21 cellular contexts compared by ENCODE assay signal in genomic region chr11:19422257-19422656, GRCh38.
"Had no signal": no experiment of that assay in that cellular context is flagged by ENCODE, and none has a peak within 500 bp of the region (broad histone marks: within the 10 kb centered on the region; RNA-seq: fewer than 3 reads in every experiment).

No MANE protein-coding gene starts in this region.

- H3K27ac ChIP-seq: adrenal gland, brain microvascular endothelial cell, heart left ventricle, neutrophil, parathyroid adenoma, WERI-Rb-1 had no signal

- H3K9ac ChIP-seq: parathyroid adenoma had no signal

- H3K36me3 ChIP-seq: adrenal gland, brain microvascular endothelial cell, heart left ventricle, neutrophil, WERI-Rb-1 had no signal

- H3K36me3 Mint-ChIP-seq: activated CD4-positive, alpha-beta memory T cell treated with anti-CD3 and anti-CD28 coated beads for 36 hours; activated CD8-positive, alpha-beta memory T cell treated with anti-CD3 and anti-CD28 coated beads, Interleukin-2, amount 10 ng/mL, durations not matched to agents 7 days and 5 days; activated naive CD4-positive, alpha-beta T cell treated with anti-CD3 and anti-CD28 coated beads, Interleukin-2, amount 10 ng/mL, durations not matched to agents 7 days and 5 days; immature natural killer cell; type B pancreatic cell had no signal

- H3K4me1 Mint-ChIP-seq: activated CD4-positive, alpha-beta T cell treated with anti-CD3 and anti-CD28 coated beads for 36 hours; activated CD8-positive, alpha-beta memory T cell treated with anti-CD3 and anti-CD28 coated beads, Interleukin-2, amount 10 ng/mL, durations not matched to agents 7 days and 5 days; activated naive CD4-positive, alpha-beta T cell treated with anti-CD3 and anti-CD28 coated beads, Interleukin-2, amount 10 ng/mL, durations not matched to agents 7 days and 5 days; central memory CD8-positive, alpha-beta T cell; immature natural killer cell had no signal

- DNase-seq: activated CD4-positive, alpha-beta memory T cell treated with anti-CD3 and anti-CD28 coated beads for 36 hours; activated CD4-positive, alpha-beta T cell treated with anti-CD3 and anti-CD28 coated beads for 36 hours; activated CD8-positive, alpha-beta memory T cell treated with anti-CD3 and anti-CD28 coated beads, Interleukin-2, amount 10 ng/mL, durations not matched to agents 7 days and 5 days; activated naive CD4-positive, alpha-beta T cell treated with anti-CD3 and anti-CD28 coated beads, Interleukin-2, amount 10 ng/mL, durations not matched to agents 7 days and 5 days; activated T-cell treated with anti-CD3 and anti-CD28 coated beads, Interleukin-2, amount 50 U/mL, for 24 hours; adrenal gland; brain microvascular endothelial cell; effector memory CD4-positive, alpha-beta T cell; foreskin melanocyte; heart left ventricle; immature natural killer cell; left colon; stimulated activated CD4-positive, alpha-beta T cell treated with anti-CD3 and anti-CD28 coated beads, Interleukin-15, amount 100 ng/mL, for 24 hours; stimulated activated CD4-positive, alpha-beta T cell treated with anti-CD3 and anti-CD28 coated beads, Interleukin-4, amount 100 ng/mL, for 24 hours; stimulated activated naive CD4-positive, alpha-beta T cell; WERI-Rb-1 had no signal

- H3K9me3 ChIP-seq: adrenal gland, heart left ventricle, neutrophil had no signal

- H3K27ac Mint-ChIP-seq: activated CD4-positive, alpha-beta memory T cell treated with anti-CD3 and anti-CD28 coated beads for 36 hours; activated CD4-positive, alpha-beta T cell treated with anti-CD3 and anti-CD28 coated beads for 36 hours; activated CD8-positive, alpha-beta memory T cell treated with anti-CD3 and anti-CD28 coated beads, Interleukin-2, amount 10 ng/mL, durations not matched to agents 7 days and 5 days; activated naive CD4-positive, alpha-beta T cell treated with anti-CD3 and anti-CD28 coated beads, Interleukin-2, amount 10 ng/mL, durations not matched to agents 7 days and 5 days; activated T-cell treated with anti-CD3 and anti-CD28 coated beads, Interleukin-2, amount 50 U/mL, for 24 hours; immature natural killer cell; type B pancreatic cell had no signal

- ATAC-seq: activated CD4-positive, alpha-beta T cell treated with anti-CD3 and anti-CD28 coated beads for 36 hours; activated CD8-positive, alpha-beta memory T cell treated with anti-CD3 and anti-CD28 coated beads, Interleukin-2, amount 10 ng/mL, durations not matched to agents 7 days and 5 days; heart left ventricle; left colon; SK-N-SH treated with all-trans-retinoic acid at 6 μM for 48 hours had no signal

- H3K27me3 ChIP-seq: adrenal gland, brain microvascular endothelial cell had no signal

- H3K4me3 ChIP-seq: adrenal gland, heart left ventricle had no signal

- H3K4me1 ChIP-seq: parathyroid adenoma had no signal

- H3K9me3 Mint-ChIP-seq: activated naive CD4-positive, alpha-beta T cell treated with anti-CD3 and anti-CD28 coated beads, Interleukin-2, amount 10 ng/mL, durations not matched to agents 7 days and 5 days; activated T-cell treated with anti-CD3 and anti-CD28 coated beads, Interleukin-2, amount 50 U/mL, for 24 hours; central memory CD8-positive, alpha-beta T cell; immature natural killer cell; type B pancreatic cell had no signal

- H3K4me3 Mint-ChIP-seq: activated CD4-positive, alpha-beta memory T cell treated with anti-CD3 and anti-CD28 coated beads for 36 hours; activated CD4-positive, alpha-beta T cell treated with anti-CD3 and anti-CD28 coated beads for 36 hours; activated CD8-positive, alpha-beta memory T cell treated with anti-CD3 and anti-CD28 coated beads, Interleukin-2, amount 10 ng/mL, durations not matched to agents 7 days and 5 days; activated naive CD4-positive, alpha-beta T cell treated with anti-CD3 and anti-CD28 coated beads, Interleukin-2, amount 10 ng/mL, durations not matched to agents 7 days and 5 days; activated T-cell treated with anti-CD3 and anti-CD28 coated beads, Interleukin-2, amount 50 U/mL, for 24 hours; central memory CD8-positive, alpha-beta T cell; immature natural killer cell; type B pancreatic cell had no signal
